In genomic region chr18:70366174-70366573, GRCh38 we compare ENCODE assay signal across 28 cellular contexts.
DNase-seq lines count a peak whose midpoint lies in the region; ATAC-seq and TF ChIP-seq lines count a peak whose summit lies in the region.
"Had no signal": no experiment of that assay in that cellular context is flagged by ENCODE, and none has a peak within 500 bp of the region (broad histone marks: within the 10 kb centered on the region; RNA-seq: fewer than 3 reads in every experiment).

No MANE protein-coding gene starts in this region.

- intact Hi-C loops in activated CD8-positive, alpha-beta T cell treated with anti-CD3 and anti-CD28 coated beads for 36 hours (cut with micrococcal nuclease), result no loop called here

- H3K4me3 ChIP-seq in HUES48 (ENCODE audit: low read depth, low read length) (no peak overlapping the region), iPS DF 6.9 (ENCODE audit: low read length) (no peak overlapping the region), retinal pigment epithelial cell (ENCODE audit: low read length) (no peak overlapping the region)
- H3K4me3 ChIP-seq: BLaER1, K562, ovary, right lobe of liver, SJSA1, upper lobe of right lung had no signal

- H3K27me3 Mint-ChIP-seq in progenitor cell of endocrine pancreas, result no peaks in the 10 kb centered on the region
- peaks cover 10% of the 10 kb centered on the region for H3K27me3 Mint-ChIP-seq in activated CD8-positive, alpha-beta T cell treated with anti-CD3 and anti-CD28 coated beads for 36 hours

- H3K9me3 ChIP-seq in HUES48 (ENCODE audit: control insufficient read depth, insufficient read depth, low read length) (no peaks in the 10 kb centered on the region), iPS DF 6.9 (ENCODE audit: control insufficient read depth, insufficient read depth, low read length) (no peaks in the 10 kb centered on the region)
- H3K9me3 ChIP-seq: BLaER1, ovary, right lobe of liver, SJSA1, upper lobe of right lung had no signal

- WGBS in iPS DF 6.9 (ENCODE audit: insufficient coverage, insufficient read length), result no CpG with 5 or more reads among the region's 2 CpGs

- H3K9me3 Mint-ChIP-seq in progenitor cell of endocrine pancreas (ENCODE audit: low read depth), result peaks cover under 1% of the 10 kb centered on the region
- no peaks in the 10 kb centered on the region for H3K9me3 Mint-ChIP-seq in activated CD8-positive, alpha-beta T cell treated with anti-CD3 and anti-CD28 coated beads for 36 hours
- H3K9me3 Mint-ChIP-seq: activated T-cell treated with anti-CD3 and anti-CD28 coated beads, Interleukin-2, amount 50 U/mL, for 72 hours; mesothelial cell of epicardium; naive thymus-derived CD8-positive, alpha-beta T cell; stimulated activated memory B cell treated with anti-CD40 and anti-IgM and Interleukin-4, amounts not matched to agents 10 μg/mL and 1 μg/mL and 100 μg/mL, for 72 hours had no signal

- no peak for ATAC-seq in activated CD8-positive, alpha-beta T cell treated with anti-CD3 and anti-CD28 coated beads for 36 hours
- ATAC-seq: activated T-cell treated with anti-CD3 and anti-CD28 coated beads, Interleukin-2, amount 50 U/mL, for 72 hours; effector memory CD8-positive, alpha-beta T cell; esophagus mucosa; K562; left ventricle myocardium superior; naive thymus-derived CD8-positive, alpha-beta T cell; right lobe of liver; stimulated activated memory B cell treated with anti-CD40 and anti-IgM and Interleukin-4, amounts not matched to agents 10 μg/mL and 1 μg/mL and 100 μg/mL, for 72 hours; upper lobe of right lung had no signal

- peak; percentile 58 for DNase-seq in astrocyte of the hippocampus (ENCODE audit: low read depth, low spot score)
- peak; percentile 43 for DNase-seq in iPS DF 6.9 (ENCODE audit: low read depth, low spot score)
- peak; percentile 46 for DNase-seq in retinal pigment epithelial cell (ENCODE audit: low read depth)
- no peak for DNase-seq in dermis blood vessel endothelial cell
- no peak for DNase-seq in progenitor cell of endocrine pancreas (ENCODE audit: low spot score, unreplicated experiment)
- no peak for DNase-seq in activated CD8-positive, alpha-beta T cell treated with anti-CD3 and anti-CD28 coated beads for 36 hours
- DNase-seq in NCI-H345 (lab: John Stamatoyannopoulos, UW), result no peak
- DNase-seq: activated CD4-positive, CD25-positive, alpha-beta regulatory T cell; activated naive CD4-positive, alpha-beta T cell; activated T-cell treated with anti-CD3 and anti-CD28 coated beads, Interleukin-2, amount 50 U/mL, for 72 hours; COR-L47; DMS79; effector memory CD8-positive, alpha-beta T cell; left ventricle myocardium superior; naive thymus-derived CD8-positive, alpha-beta T cell; NCI-H1105; NCI-H2029; ovary; right lobe of liver; stimulated activated CD4-positive, alpha-beta T cell treated with anti-CD3 and anti-CD28 coated beads, Interleukin-4, amount 100 ng/mL, for 24 hours; upper lobe of right lung had no signal

- H3K36me3 Mint-ChIP-seq in progenitor cell of endocrine pancreas (ENCODE audit: insufficient read depth), result no peaks in the 10 kb centered on the region
- no peaks in the 10 kb centered on the region for H3K36me3 Mint-ChIP-seq in activated CD8-positive, alpha-beta T cell treated with anti-CD3 and anti-CD28 coated beads for 36 hours (ENCODE audit: low read depth)
- H3K36me3 Mint-ChIP-seq: mesothelial cell of epicardium; naive thymus-derived CD8-positive, alpha-beta T cell; stimulated activated memory B cell treated with anti-CD40 and anti-IgM and Interleukin-4, amounts not matched to agents 10 μg/mL and 1 μg/mL and 100 μg/mL, for 72 hours had no signal

- H3K9ac ChIP-seq in HUES48 (ENCODE audit: low read depth, low read length), result peak overlapping the region; percentile 24; the same call in 1 of the 2 replicates
- H3K9ac ChIP-seq: BLaER1 had no signal

- peak overlapping the region; percentile 93 for H3K27ac ChIP-seq in HUES48 (ENCODE audit: low read depth, low read length)
- H3K27ac ChIP-seq in iPS DF 6.9 (ENCODE audit: low read length), result peak overlapping the region; percentile 76
- H3K27ac ChIP-seq: BLaER1, ovary, right lobe of liver, SJSA1, upper lobe of right lung had no signal

- H3K27me3 ChIP-seq in HUES48 (ENCODE audit: control insufficient read depth, insufficient read depth, low read length) (no peaks in the 10 kb centered on the region), iPS DF 6.9 (ENCODE audit: control insufficient read depth, insufficient read depth, low read length) (no peaks in the 10 kb centered on the region)
- H3K27me3 ChIP-seq: BLaER1, ovary, right lobe of liver, SJSA1, upper lobe of right lung had no signal

- peaks cover 21% of the 10 kb centered on the region for H3K4me1 ChIP-seq in HUES48 (ENCODE audit: control insufficient read depth, insufficient read depth, low read length)
- peaks cover 6% of the 10 kb centered on the region; the same call in 1 of the 2 replicates for H3K4me1 ChIP-seq in iPS DF 6.9 (ENCODE audit: control insufficient read depth, insufficient read depth, low read length)
- H3K4me1 ChIP-seq: BLaER1, SJSA1, upper lobe of right lung had no signal

- CTCF ChIA-PET in activated CD8-positive, alpha-beta T cell treated with anti-CD3 and anti-CD28 coated beads for 36 hours (lab: Charles Lee), result interaction anchor here (0.7 to 0.9 kb wide), 2 partner anchors 16 to 68 kb away, joined by 3 read pairs; no protein-coding TSS in a partner anchor

- no peak for TF ChIP-seq CTCF in retinal pigment epithelial cell (conservative IDR thresholded peaks at IDR 0.05; ENCODE audit: low read depth, low read length)
- no peak for TF ChIP-seq CTCF in progenitor cell of endocrine pancreas (IDR thresholded peaks at IDR 0.05; ENCODE audit: unreplicated experiment)
- TF ChIP-seq CTCF in activated CD8-positive, alpha-beta T cell treated with anti-CD3 and anti-CD28 coated beads for 36 hours (IDR thresholded peaks at IDR 0.05), result no peak

- no peak overlapping the region for H3K27ac Mint-ChIP-seq in progenitor cell of endocrine pancreas
- no peak overlapping the region for H3K27ac Mint-ChIP-seq in activated CD8-positive, alpha-beta T cell treated with anti-CD3 and anti-CD28 coated beads for 36 hours
- H3K27ac Mint-ChIP-seq: activated T-cell treated with anti-CD3 and anti-CD28 coated beads, Interleukin-2, amount 50 U/mL, for 72 hours; effector memory CD8-positive, alpha-beta T cell; mesothelial cell of epicardium; naive thymus-derived CD8-positive, alpha-beta T cell; stimulated activated memory B cell treated with anti-CD40 and anti-IgM and Interleukin-4, amounts not matched to agents 10 μg/mL and 1 μg/mL and 100 μg/mL, for 72 hours had no signal

- H3K4me3 Mint-ChIP-seq in progenitor cell of endocrine pancreas (ENCODE audit: low read depth), result no peak overlapping the region
- H3K4me3 Mint-ChIP-seq in activated CD8-positive, alpha-beta T cell treated with anti-CD3 and anti-CD28 coated beads for 36 hours, result no peak overlapping the region
- H3K4me3 Mint-ChIP-seq: activated T-cell treated with anti-CD3 and anti-CD28 coated beads, Interleukin-2, amount 50 U/mL, for 72 hours; effector memory CD8-positive, alpha-beta T cell; mesothelial cell of epicardium; naive thymus-derived CD8-positive, alpha-beta T cell; stimulated activated memory B cell treated with anti-CD40 and anti-IgM and Interleukin-4, amounts not matched to agents 10 μg/mL and 1 μg/mL and 100 μg/mL, for 72 hours had no signal

- POLR2A ChIA-PET in activated CD8-positive, alpha-beta T cell treated with anti-CD3 and anti-CD28 coated beads for 36 hours (lab: Charles Lee), result no interaction called here

- no peaks in the 10 kb centered on the region for H3K4me1 Mint-ChIP-seq in progenitor cell of endocrine pancreas (ENCODE audit: low read depth)
- no peaks in the 10 kb centered on the region for H3K4me1 Mint-ChIP-seq in activated CD8-positive, alpha-beta T cell treated with anti-CD3 and anti-CD28 coated beads for 36 hours (ENCODE audit: low read depth)
- H3K4me1 Mint-ChIP-seq: naive thymus-derived CD8-positive, alpha-beta T cell; stimulated activated memory B cell treated with anti-CD40 and anti-IgM and Interleukin-4, amounts not matched to agents 10 μg/mL and 1 μg/mL and 100 μg/mL, for 72 hours had no signal

- H3K36me3 ChIP-seq in HUES48 (ENCODE audit: control insufficient read depth, insufficient read depth, low read length) (no peaks in the 10 kb centered on the region), iPS DF 6.9 (ENCODE audit: control insufficient read depth, insufficient read depth, low read length) (no peaks in the 10 kb centered on the region)
- H3K36me3 ChIP-seq: BLaER1, ovary, right lobe of liver, SJSA1, upper lobe of right lung had no signal

Comparison
In these comparisons a context has a peak if more than half of its experiments do, and no peak if none do; other contexts are left out.
1. DNase-seq: peak in astrocyte of the hippocampus (single experiment), iPS DF 6.9 (single experiment) and retinal pigment epithelial cell (single experiment); none in dermis blood vessel endothelial cell (single experiment), progenitor cell of endocrine pancreas (single experiment), activated CD8-positive, alpha-beta T cell treated with anti-CD3 and anti-CD28 coated beads for 36 hours (single experiment) and NCI-H345 (single experiment).